1 cellular context compared by ENCODE assay signal in genomic region chr12:50151047-50151687, GRCh38.
TF ChIP-seq lines count a peak whose summit lies in the region.

No MANE protein-coding gene starts in this region.

TF ChIP-seq in WTC11, 78 proteins besides CTCF, POLR2A, EP300 and RAD21 (continued from another document):
- TF ChIP-seq CBFB (CRISPR knock-in tag; IDR thresholded peaks at IDR 0.05; ENCODE audit: low read depth), result no peak
- TF ChIP-seq ZNF121 (CRISPR knock-in tag; IDR thresholded peaks at IDR 0.05), result no peak
- TF ChIP-seq PRRX2 (CRISPR knock-in tag; IDR thresholded peaks at IDR 0.05), result no peak
- no peak for TF ChIP-seq FOXP1 (CRISPR knock-in tag; IDR thresholded peaks at IDR 0.05; ENCODE audit: borderline replicate concordance)
- no peak for TF ChIP-seq PREB (CRISPR knock-in tag; IDR thresholded peaks at IDR 0.05; ENCODE audit: borderline replicate concordance)
- no peak for TF ChIP-seq ARID4B (CRISPR knock-in tag; IDR thresholded peaks at IDR 0.05; ENCODE audit: borderline replicate concordance)
- no peak for TF ChIP-seq ATF6 (CRISPR knock-in tag; IDR thresholded peaks at IDR 0.05)
- TF ChIP-seq ZNF317 (CRISPR knock-in tag; IDR thresholded peaks at IDR 0.05; ENCODE audit: borderline replicate concordance, low read depth), result no peak
- no peak for TF ChIP-seq GABPB1 (CRISPR knock-in tag; IDR thresholded peaks at IDR 0.05)
- TF ChIP-seq IRF1 (CRISPR knock-in tag; IDR thresholded peaks at IDR 0.05), result no peak
- TF ChIP-seq ATF3 (CRISPR knock-in tag; conservative IDR thresholded peaks at IDR 0.05), result no peak
- no peak for TF ChIP-seq TP53 (CRISPR knock-in tag; IDR thresholded peaks at IDR 0.05)
- no peak for TF ChIP-seq STAT6 (CRISPR knock-in tag; conservative IDR thresholded peaks at IDR 0.05; ENCODE audit: low read depth)
